In genomic region chr11:67251841-67252240, GRCh38 we compare ENCODE assay signal across 26 cellular contexts. TPM values are rescaled to one million over a fixed set of nuclear protein-coding genes. Genes with fewer than 3 reads are reported as not detected.
A peak's percentile ranks its signal among the peaks of the same experiment; 100 is the strongest.
DNase-seq lines count a peak whose midpoint lies in the region; ATAC-seq, FAIRE-seq and TF ChIP-seq lines count a peak whose summit lies in the region.
"Had no signal": no experiment of that assay in that cellular context is flagged by ENCODE, and none has a peak within 500 bp of the region (broad histone marks: within the 10 kb centered on the region; RNA-seq: fewer than 3 reads in every experiment).

No MANE protein-coding gene starts in this region.

- no peaks in the 10 kb centered on the region for H3K9me3 Mint-ChIP-seq in activated CD8-positive, alpha-beta T cell treated with anti-CD3 and anti-CD28 coated beads, Interleukin-2, amount 10 ng/mL, durations not matched to agents 7 days and 5 days (ENCODE audit: insufficient read depth)
- H3K9me3 Mint-ChIP-seq in type B pancreatic cell = peaks cover 4% of the 10 kb centered on the region
- H3K9me3 Mint-ChIP-seq: activated CD4-positive, alpha-beta T cell treated with anti-CD3 and anti-CD28 coated beads, Interleukin-2, amount 10 ng/mL, durations not matched to agents 7 days and 5 days; activated naive CD4-positive, alpha-beta T cell treated with anti-CD3 and anti-CD28 coated beads, Interleukin-2, amount 50 U/mL, for 24 hours; stimulated activated naive B cell treated with anti-CD40 and anti-IgM and Interleukin-4, amounts not matched to agents 10 μg/mL and 1 μg/mL and 100 μg/mL, for 72 hours had no signal

- H3K36me3 Mint-ChIP-seq in activated CD8-positive, alpha-beta T cell treated with anti-CD3 and anti-CD28 coated beads, Interleukin-2, amount 10 ng/mL, durations not matched to agents 7 days and 5 days (ENCODE audit: low read depth) = peaks cover 85% of the 10 kb centered on the region
- peaks cover 69% of the 10 kb centered on the region for H3K36me3 Mint-ChIP-seq in type B pancreatic cell

- H3K27me3 Mint-ChIP-seq in activated CD8-positive, alpha-beta T cell treated with anti-CD3 and anti-CD28 coated beads, Interleukin-2, amount 10 ng/mL, durations not matched to agents 7 days and 5 days (ENCODE audit: low read depth) = no peaks in the 10 kb centered on the region
- no peaks in the 10 kb centered on the region for H3K27me3 Mint-ChIP-seq in type B pancreatic cell
- H3K27me3 Mint-ChIP-seq: activated CD4-positive, alpha-beta T cell treated with anti-CD3 and anti-CD28 coated beads, Interleukin-2, amount 10 ng/mL, durations not matched to agents 7 days and 5 days; activated naive CD4-positive, alpha-beta T cell treated with anti-CD3 and anti-CD28 coated beads, Interleukin-2, amount 50 U/mL, for 24 hours; CD4-positive, CD25-positive, alpha-beta regulatory T cell; stimulated activated naive B cell treated with anti-CD40 and anti-IgM and Interleukin-4, amounts not matched to agents 10 μg/mL and 1 μg/mL and 100 μg/mL, for 72 hours had no signal

- intact Hi-C loops in HepG2 (cut with micrococcal nuclease; ENCODE audit: unreplicated experiment) = no loop called here
- intact Hi-C loops in right lobe of liver (cut with DNase I) = no loop called here
- intact Hi-C loops in esophagus squamous epithelium (cut with DNase I) = no loop called here

- TF ChIP-seq RAD21 in HepG2 (CRISPR knock-in tag; IDR thresholded peaks at IDR 0.05) = no peak

- H3K27ac ChIP-seq in HepG2 (ENCODE audit: extremely low read length, insufficient read depth, low read length) (no peak overlapping the region), right lobe of liver (peak overlapping the region in 1 of 3 donors; percentile 30), esophagus squamous epithelium (peak overlapping the region; percentile 77 to 90 (median 88)), small intestine (ENCODE audit: low read depth in 1 of 2, low read length in 1 of 2) (no peak overlapping the region)
- H3K27ac ChIP-seq: brain microvascular endothelial cell, coronary artery, ovary, tibial artery had no signal

- H3K27me3 ChIP-seq in HepG2 (ENCODE audit: control insufficient read depth in 1 of 2, insufficient read depth in 2 of 2, low read length in 2 of 2) = no peaks in the 10 kb centered on the region
- no peaks in the 10 kb centered on the region for H3K27me3 ChIP-seq in right lobe of liver
- no peaks in the 10 kb centered on the region for H3K27me3 ChIP-seq in esophagus squamous epithelium
- H3K27me3 ChIP-seq in small intestine (ENCODE audit: control insufficient read depth in 2 of 2, insufficient read depth in 2 of 2, low read length in 2 of 2) = no peaks in the 10 kb centered on the region
- H3K27me3 ChIP-seq: brain microvascular endothelial cell, ovary, tibial artery had no signal

- WGBS in HepG2 (ENCODE audit: low lambda C conversion rate) = 100% methylated on average over 1 of the region's 1 CpG
- WGBS in right lobe of liver (ENCODE audit: insufficient coverage, low coverage, low lambda C conversion rate, missing lambda C conversion rate) = 44% methylated on average over 1 of the region's 1 CpG
- 33 to 45% methylated on average over 1 of the region's 1 CpG for WGBS in esophagus squamous epithelium, 2 donors
- 87 to 100% (median 93%) methylated on average over 1 of the region's 1 CpG for WGBS in small intestine, 3 donors

- no peak overlapping the region for H2AFZ ChIP-seq in HepG2 (ENCODE audit: low read length)

- in situ Hi-C loops in HepG2 (cut with HindIII; ENCODE audit: extremely low pct_ligation_motif_present, low pct_unique_long_range_greater_than_20kb) = no loop called here

- no peaks in the 10 kb centered on the region for H4K20me1 ChIP-seq in HepG2 (ENCODE audit: insufficient read depth, low read length)

- H3K4me3 Mint-ChIP-seq in activated CD8-positive, alpha-beta T cell treated with anti-CD3 and anti-CD28 coated beads, Interleukin-2, amount 10 ng/mL, durations not matched to agents 7 days and 5 days = no peak overlapping the region
- no peak overlapping the region for H3K4me3 Mint-ChIP-seq in type B pancreatic cell
- H3K4me3 Mint-ChIP-seq: activated CD4-positive, alpha-beta T cell treated with anti-CD3 and anti-CD28 coated beads, Interleukin-2, amount 10 ng/mL, durations not matched to agents 7 days and 5 days; activated naive CD4-positive, alpha-beta T cell treated with anti-CD3 and anti-CD28 coated beads, Interleukin-2, amount 50 U/mL, for 24 hours; stimulated activated naive B cell treated with anti-CD40 and anti-IgM and Interleukin-4, amounts not matched to agents 10 μg/mL and 1 μg/mL and 100 μg/mL, for 72 hours had no signal

- CTCF ChIA-PET in HepG2 (lab: Yijun Ruan, JAX; ENCODE audit: low intra/inter-chr PET ratio, low total read pairs) = no interaction called here
- CTCF ChIA-PET in activated CD8-positive, alpha-beta T cell treated with anti-CD3 and anti-CD28 coated beads, Interleukin-2, amount 10 ng/mL, durations not matched to agents 7 days and 5 days (lab: Charles Lee) = interaction anchor here (1.0 to 3.6 kb wide), 8 partner anchors 11 to 129 kb away, joined by 4 to 54 read pairs (median 8); no protein-coding TSS in a partner anchor

- FAIRE-seq in HepG2 (lab: Jason Lieb, UNC) (no peak), small intestine (lab: Jason Lieb, UNC) (no peak)
- FAIRE-seq: H1 had no signal

- no peak for TF ChIP-seq EP300 in HepG2 (IDR thresholded peaks at IDR 0.05; ENCODE audit: low read depth in 2 of 2, low read length in 2 of 2)
- no peak for TF ChIP-seq EP300 in HepG2 (CRISPR knock-in tag; IDR thresholded peaks at IDR 0.05; ENCODE audit: borderline replicate concordance)

- H3K27ac Mint-ChIP-seq in activated CD8-positive, alpha-beta T cell treated with anti-CD3 and anti-CD28 coated beads, Interleukin-2, amount 10 ng/mL, durations not matched to agents 7 days and 5 days = peak overlapping the region; percentile 52
- H3K27ac Mint-ChIP-seq in type B pancreatic cell = peak overlapping the region; percentile 86
- H3K27ac Mint-ChIP-seq: activated CD4-positive, alpha-beta T cell treated with anti-CD3 and anti-CD28 coated beads, Interleukin-2, amount 10 ng/mL, durations not matched to agents 7 days and 5 days; stimulated activated naive B cell treated with anti-CD40 and anti-IgM and Interleukin-4, amounts not matched to agents 10 μg/mL and 1 μg/mL and 100 μg/mL, for 72 hours had no signal

- DNase-seq in HepG2 (ENCODE audit: low spot score) (no peak), right lobe of liver (no peak), esophagus squamous epithelium (lab: John Stamatoyannopoulos, UW) (no peak), type B pancreatic cell (ENCODE audit: extremely low spot score, unreplicated experiment) (no peak), small intestine (no peak), superior temporal gyrus (ENCODE audit: extremely low spot score) (no peak)
- DNase-seq in activated CD8-positive, alpha-beta T cell treated with anti-CD3 and anti-CD28 coated beads, Interleukin-2, amount 10 ng/mL, durations not matched to agents 7 days and 5 days = no peak
- no peak for DNase-seq in activated CD4-positive, alpha-beta T cell treated with anti-CD3 and anti-CD28 coated beads for 1 hour
- DNase-seq: activated CD4-positive, alpha-beta T cell treated with anti-CD3 and anti-CD28 coated beads, Interleukin-2, amount 10 ng/mL, durations not matched to agents 7 days and 5 days; brain microvascular endothelial cell; CD4-positive, CD25-positive, alpha-beta regulatory T cell; foreskin fibroblast; hypothalamus; islet precursor cell; KG1; lower lobe of right lung; MV-4-11; NCI-H1694 treated with DMSO at 0.1 percent for 48 hours; NCI-H774; ovary; SHP77; stimulated activated naive B cell treated with anti-CD40 and anti-IgM and Interleukin-4, amounts not matched to agents 10 μg/mL and 1 μg/mL and 100 μg/mL, for 72 hours; tibial artery had no signal

- H3K4me1 Mint-ChIP-seq in activated CD8-positive, alpha-beta T cell treated with anti-CD3 and anti-CD28 coated beads, Interleukin-2, amount 10 ng/mL, durations not matched to agents 7 days and 5 days (ENCODE audit: low read depth) = peaks cover 46% of the 10 kb centered on the region
- H3K4me1 Mint-ChIP-seq in type B pancreatic cell (ENCODE audit: unreplicated experiment) = peaks cover 19% of the 10 kb centered on the region

- H3K9me3 ChIP-seq in HepG2 (ENCODE audit: low read length) (no peaks in the 10 kb centered on the region), right lobe of liver (no peaks in the 10 kb centered on the region), esophagus squamous epithelium (no peaks in the 10 kb centered on the region), small intestine (ENCODE audit: control insufficient read depth, low read depth) (no peaks in the 10 kb centered on the region)
- H3K9me3 ChIP-seq: lower lobe of right lung, ovary, tibial artery had no signal

- TF ChIP-seq CTCF in HepG2 (CRISPR knock-in tag; IDR thresholded peaks at IDR 0.05) (no peak), right lobe of liver (IDR thresholded peaks at IDR 0.05) (no peak), esophagus squamous epithelium (IDR thresholded peaks at IDR 0.05) (no peak), type B pancreatic cell (conservative IDR thresholded peaks at IDR 0.05) (no peak)

- H3K36me3 ChIP-seq in HepG2 (replicated peaks in 1 of 2; ENCODE audit: control insufficient read depth in 1 of 2, insufficient read depth in 2 of 2, low read length in 2 of 2) = peaks cover 64 to 87% of the 10 kb centered on the region in 2 experiments
- peaks cover 20 to 87% (median 53%) of the 10 kb centered on the region in 4 donors for H3K36me3 ChIP-seq in right lobe of liver
- peaks cover 63 to 99% (median 73%) of the 10 kb centered on the region in 3 donors for H3K36me3 ChIP-seq in esophagus squamous epithelium
- H3K36me3 ChIP-seq in small intestine (ENCODE audit: control insufficient read depth in 2 of 2, insufficient read depth in 2 of 2, low read length in 2 of 2) = peaks cover 38 to 68% of the 10 kb centered on the region in 2 donors
- H3K36me3 ChIP-seq: ovary had no signal

- no TSS peak for BruUV-seq in HepG2 (replicated peaks; lab: Mats Ljungman, UMichigan)

- peaks cover 2% of the 10 kb centered on the region for H3K79me2 ChIP-seq in HepG2 (ENCODE audit: insufficient read depth, low read length)

- H3K4me3 ChIP-seq in HepG2 (replicated peaks in 1 of 3; ENCODE audit: insufficient read depth in 1 of 3, low read depth in 2 of 3, low read length in 3 of 3) (no peak overlapping the region), right lobe of liver (no peak overlapping the region), esophagus squamous epithelium (no peak overlapping the region), small intestine (ENCODE audit: low read depth in 1 of 2, low read length in 2 of 2) (no peak overlapping the region)
- H3K4me3 ChIP-seq: coronary artery, lower lobe of right lung, ovary, tibial artery had no signal

- TF ChIP-seq POLR2A in HepG2 (IDR thresholded peaks at IDR 0.05; ENCODE audit: insufficient read depth in 1 of 2, low read depth in 2 of 2, low read length in 2 of 2) (no peak), right lobe of liver (IDR thresholded peaks at IDR 0.05) (no peak), esophagus squamous epithelium (IDR thresholded peaks at IDR 0.05) (no peak)

- peaks cover 63% of the 10 kb centered on the region for H3K4me1 ChIP-seq in HepG2 (ENCODE audit: insufficient read depth, low read length)
- H3K4me1 ChIP-seq in right lobe of liver = peaks cover 0 to 33% (median 15%) of the 10 kb centered on the region in 4 donors
- peaks cover 29 to 96% (median 44%) of the 10 kb centered on the region in 3 donors for H3K4me1 ChIP-seq in esophagus squamous epithelium
- no peaks in the 10 kb centered on the region for H3K4me1 ChIP-seq in small intestine (ENCODE audit: control insufficient read depth in 2 of 2, insufficient read depth in 1 of 2, low read depth in 1 of 2, low read length in 1 of 2)

- no peak overlapping the region for H3K9ac ChIP-seq in HepG2 (ENCODE audit: insufficient read depth, low read depth, low read length)

- ATAC-seq in HepG2 (no peak), right lobe of liver (no peak)
- ATAC-seq in activated CD8-positive, alpha-beta T cell treated with anti-CD3 and anti-CD28 coated beads, Interleukin-2, amount 10 ng/mL, durations not matched to agents 7 days and 5 days = no peak
- ATAC-seq: lower lobe of right lung; stimulated activated naive B cell treated with anti-CD40 and anti-IgM and Interleukin-4, amounts not matched to agents 10 μg/mL and 1 μg/mL and 100 μg/mL, for 72 hours had no signal

- POLR2A ChIA-PET in HepG2 (lab: Yijun Ruan, JAX) = no interaction called here
- POLR2A ChIA-PET in activated CD8-positive, alpha-beta T cell treated with anti-CD3 and anti-CD28 coated beads, Interleukin-2, amount 10 ng/mL, durations not matched to agents 7 days and 5 days (lab: Charles Lee) = interaction anchor here (7.5 kb wide), 1 partner anchor 11 kb away, joined by 39 read pairs; no protein-coding TSS in a partner anchor

- no peak overlapping the region for H3K4me2 ChIP-seq in HepG2 (ENCODE audit: low read depth, low read length)

RNA-seq across cellular contexts. Expression of gene GRK2, which starts 14.4 kb away (rescaled TPM):
- total RNA-seq in HepG2 (2016; rRNA removed; fragmentation: Illumina TruSeq; extraction: Trizol) (26.3 and 31.3 TPM in 2 replicates), right lobe of liver (10 to 100 TPM; 24.5 to 43.9 (median 28.5) TPM), esophagus squamous epithelium (10 to 100 TPM; 54.1 to 93.2 (median 68.5) TPM), type B pancreatic cell (ENCODE audit: low replicate concordance) (53.1 and 62.2 TPM in 2 replicates)
- total RNA-seq in HepG2 (2016; cell fraction: cytosol; rRNA removed; fragmentation: Illumina TruSeq; extraction: Trizol; ENCODE audit: low read depth) = 26.5 and 26.8 TPM in 2 replicates
- total RNA-seq in HepG2 (2016; cell fraction: insoluble cytoplasmic fraction; rRNA removed; fragmentation: Illumina TruSeq; extraction: Trizol) = 21.7 and 32.4 TPM in 2 replicates
- total RNA-seq in HepG2 (2016; cell fraction: membrane; rRNA removed; fragmentation: Illumina TruSeq; extraction: Trizol) = 46.5 and 47.3 TPM in 2 replicates
- total RNA-seq in HepG2 (2016; cell fraction: nucleus; rRNA removed; fragmentation: Illumina TruSeq; extraction: Trizol) = 25.3 and 29.3 TPM in 2 replicates
- polyA plus RNA-seq in HepG2 (2011; rRNA removed) (42.4 and 66.8 TPM in 2 replicates), small intestine (100 to 1,000 TPM in 2 of 3 donors, 10 to 100 TPM in 1; 97.4 to 153 (median 106) TPM)
- polyA plus RNA-seq in HepG2 (2011; cell fraction: cytosol; rRNA removed) = 34.8 and 51.8 TPM in 2 replicates
- polyA plus RNA-seq in HepG2 (2011; cell fraction: nucleus; rRNA removed) = 202 and 278 TPM in 2 replicates
- 39.1 and 39.9 TPM in 2 replicates for polyA plus RNA-seq in HepG2 (2012)
- 19.6 and 21.3 TPM in 2 replicates for polyA plus RNA-seq in HepG2 (2016; cell fraction: cytosol; fragmentation: Illumina TruSeq; extraction: Trizol; ENCODE audit: low read depth)
- polyA plus RNA-seq in HepG2 (2016; cell fraction: insoluble cytoplasmic fraction; fragmentation: Illumina TruSeq; extraction: Trizol; ENCODE audit: low read depth) = 24.6 and 30.4 TPM in 2 replicates
- 34.4 and 41.1 TPM in 2 replicates for polyA plus RNA-seq in HepG2 (2016; cell fraction: membrane; fragmentation: Illumina TruSeq; extraction: Trizol; ENCODE audit: low read depth)
- 65.6 and 70.5 TPM in 2 replicates for polyA plus RNA-seq in HepG2 (2016; cell fraction: nucleus; fragmentation: Illumina TruSeq; extraction: Trizol; ENCODE audit: insufficient read depth, low read depth)
- polyA minus RNA-seq in HepG2 (2011; rRNA and poly(A)+ RNA removed; ENCODE audit: low replicate concordance) = 142 and 187 TPM in 2 replicates
- polyA minus RNA-seq in HepG2 (2011; cell fraction: cytosol; rRNA and poly(A)+ RNA removed) = 39.4 and 40.8 TPM in 2 replicates
- 41.1 and 50.2 TPM in 2 replicates for polyA minus RNA-seq in HepG2 (2011; cell fraction: nucleus; rRNA and poly(A)+ RNA removed)
- 100 to 1,000 TPM; 338 to 348 TPM for total RNA-seq in activated CD8-positive, alpha-beta T cell treated with anti-CD3 and anti-CD28 coated beads, Interleukin-2, amount 10 ng/mL, durations not matched to agents 7 days and 5 days

RNA-seq across cellular contexts. Expression of gene ANKRD13D, which starts 37.3 kb away (rescaled TPM):
- 4.8 and 18.6 TPM in 2 replicates for total RNA-seq in HepG2 (2016; rRNA removed; fragmentation: Illumina TruSeq; extraction: Trizol)
- total RNA-seq in HepG2 (2016; cell fraction: cytosol; rRNA removed; fragmentation: Illumina TruSeq; extraction: Trizol; ENCODE audit: low read depth) = 27.6 and 29.6 TPM in 2 replicates
- total RNA-seq in HepG2 (2016; cell fraction: insoluble cytoplasmic fraction; rRNA removed; fragmentation: Illumina TruSeq; extraction: Trizol) = 5.9 and 17.7 TPM in 2 replicates
- 13.2 and 14.7 TPM in 2 replicates for total RNA-seq in HepG2 (2016; cell fraction: membrane; rRNA removed; fragmentation: Illumina TruSeq; extraction: Trizol)
- total RNA-seq in HepG2 (2016; cell fraction: nucleus; rRNA removed; fragmentation: Illumina TruSeq; extraction: Trizol) = 26.2 and 27.8 TPM in 2 replicates
- polyA plus RNA-seq in HepG2 (2011; rRNA removed) = 27.3 and 35.5 TPM in 2 replicates
- 14.4 and 20.5 TPM in 2 replicates for polyA plus RNA-seq in HepG2 (2011; cell fraction: cytosol; rRNA removed)
- polyA plus RNA-seq in HepG2 (2011; cell fraction: nucleus; rRNA removed) = 139 and 163 TPM in 2 replicates
- 9.7 and 17.4 TPM in 2 replicates for polyA plus RNA-seq in HepG2 (2012)
- polyA plus RNA-seq in HepG2 (2016; cell fraction: cytosol; fragmentation: Illumina TruSeq; extraction: Trizol; ENCODE audit: low read depth) = 7.4 TPM in 2 replicates
- 5.1 and 7.5 TPM in 2 replicates for polyA plus RNA-seq in HepG2 (2016; cell fraction: insoluble cytoplasmic fraction; fragmentation: Illumina TruSeq; extraction: Trizol; ENCODE audit: low read depth)
- 10.9 and 11.1 TPM in 2 replicates for polyA plus RNA-seq in HepG2 (2016; cell fraction: membrane; fragmentation: Illumina TruSeq; extraction: Trizol; ENCODE audit: low read depth)
- polyA plus RNA-seq in HepG2 (2016; cell fraction: nucleus; fragmentation: Illumina TruSeq; extraction: Trizol; ENCODE audit: insufficient read depth, low read depth) = 77.4 and 86.1 TPM in 2 replicates
- polyA minus RNA-seq in HepG2 (2011; rRNA and poly(A)+ RNA removed; ENCODE audit: low replicate concordance) = 27.0 and 38.7 TPM in 2 replicates
- polyA minus RNA-seq in HepG2 (2011; cell fraction: cytosol; rRNA and poly(A)+ RNA removed) = 4.4 and 7.0 TPM in 2 replicates
- 38.2 and 45.5 TPM in 2 replicates for polyA minus RNA-seq in HepG2 (2011; cell fraction: nucleus; rRNA and poly(A)+ RNA removed)
- total RNA-seq in right lobe of liver = 10 to 100 TPM in 4 of 6 experiments, 1 to 10 TPM in 2; 7.7 to 14.1 (median 10.4) TPM
- total RNA-seq in activated CD8-positive, alpha-beta T cell treated with anti-CD3 and anti-CD28 coated beads, Interleukin-2, amount 10 ng/mL, durations not matched to agents 7 days and 5 days = 100 to 1,000 TPM; 179 to 189 TPM
- 10 to 100 TPM; 27.4 to 50.6 (median 41.6) TPM for total RNA-seq in esophagus squamous epithelium
- total RNA-seq in type B pancreatic cell (ENCODE audit: low replicate concordance) = 70.5 and 80.9 TPM in 2 replicates
- 10 to 100 TPM in 2 of 3 donors, 1 to 10 TPM in 1; 7.8 to 24.1 (median 16.2) TPM for polyA plus RNA-seq in small intestine

RNA-seq across cellular contexts. Expression of gene SSH3, which starts 51.5 kb away (rescaled TPM):
- total RNA-seq in HepG2 (2016; rRNA removed; fragmentation: Illumina TruSeq; extraction: Trizol) (7.5 and 12.4 TPM in 2 replicates), right lobe of liver (10 to 100 TPM; 10.9 to 17.9 (median 14.5) TPM), esophagus squamous epithelium (10 to 100 TPM; 51.4 to 78.4 (median 64.8) TPM), type B pancreatic cell (ENCODE audit: low replicate concordance) (32.0 and 40.9 TPM in 2 replicates)
- total RNA-seq in HepG2 (2016; cell fraction: cytosol; rRNA removed; fragmentation: Illumina TruSeq; extraction: Trizol; ENCODE audit: low read depth) = 2.6 and 4.3 TPM in 2 replicates
- 5.5 and 11.6 TPM in 2 replicates for total RNA-seq in HepG2 (2016; cell fraction: insoluble cytoplasmic fraction; rRNA removed; fragmentation: Illumina TruSeq; extraction: Trizol)
- 5.3 and 7.4 TPM in 2 replicates for total RNA-seq in HepG2 (2016; cell fraction: membrane; rRNA removed; fragmentation: Illumina TruSeq; extraction: Trizol)
- 13.3 and 15.7 TPM in 2 replicates for total RNA-seq in HepG2 (2016; cell fraction: nucleus; rRNA removed; fragmentation: Illumina TruSeq; extraction: Trizol)
- polyA plus RNA-seq in HepG2 (2011; rRNA removed) (18.6 and 18.8 TPM in 2 replicates), small intestine (10 to 100 TPM; 27.5 to 55.2 (median 29.7) TPM)
- 5.6 and 8.3 TPM in 2 replicates for polyA plus RNA-seq in HepG2 (2011; cell fraction: cytosol; rRNA removed)
- polyA plus RNA-seq in HepG2 (2011; cell fraction: nucleus; rRNA removed) = 74.8 and 103 TPM in 2 replicates
- polyA plus RNA-seq in HepG2 (2012) = 15.3 and 17.6 TPM in 2 replicates
- polyA plus RNA-seq in HepG2 (2016; cell fraction: cytosol; fragmentation: Illumina TruSeq; extraction: Trizol; ENCODE audit: low read depth) = 4.4 and 5.1 TPM in 2 replicates
- 8.5 and 13.0 TPM in 2 replicates for polyA plus RNA-seq in HepG2 (2016; cell fraction: insoluble cytoplasmic fraction; fragmentation: Illumina TruSeq; extraction: Trizol; ENCODE audit: low read depth)
- 7.7 and 10.7 TPM in 2 replicates for polyA plus RNA-seq in HepG2 (2016; cell fraction: membrane; fragmentation: Illumina TruSeq; extraction: Trizol; ENCODE audit: low read depth)
- polyA plus RNA-seq in HepG2 (2016; cell fraction: nucleus; fragmentation: Illumina TruSeq; extraction: Trizol; ENCODE audit: insufficient read depth, low read depth) = 31.0 and 36.7 TPM in 2 replicates
- 9.3 and 33.1 TPM in 2 replicates for polyA minus RNA-seq in HepG2 (2011; rRNA and poly(A)+ RNA removed; ENCODE audit: low replicate concordance)
- polyA minus RNA-seq in HepG2 (2011; cell fraction: cytosol; rRNA and poly(A)+ RNA removed) = 5.9 and 7.6 TPM in 2 replicates
- polyA minus RNA-seq in HepG2 (2011; cell fraction: nucleus; rRNA and poly(A)+ RNA removed) = 12.7 and 14.4 TPM in 2 replicates
- total RNA-seq in activated CD8-positive, alpha-beta T cell treated with anti-CD3 and anti-CD28 coated beads, Interleukin-2, amount 10 ng/mL, durations not matched to agents 7 days and 5 days = 10 to 100 TPM; 12.0 to 13.0 TPM

Comparison
In these comparisons a context has a peak if more than half of its experiments do, and no peak if none do; other contexts are left out.
1. H3K27ac ChIP-seq: peak in esophagus squamous epithelium (4 of 4); none in HepG2 (single experiment) and small intestine (0 of 2).